1 cellular context compared by ENCODE assay signal in genomic region chr15:82680200-82681102, GRCh38.
TF ChIP-seq lines count a peak whose summit lies in the region.

No MANE protein-coding gene starts in this region.

TF ChIP-seq in HEK293, 187 proteins besides CTCF, POLR2A, EP300 and RAD21 (continued from another document and continues in another):
- no peak for TF ChIP-seq ATF2 (tag by site-specific recombination; IDR thresholded peaks at IDR 0.05; ENCODE audit: low read depth)
- TF ChIP-seq ZNF548 (tag by site-specific recombination; IDR thresholded peaks at IDR 0.05) = no peak
- TF ChIP-seq ZNF558 (tag by site-specific recombination; IDR thresholded peaks at IDR 0.05) = no peak
- TF ChIP-seq ZNF223 (tag by site-specific recombination; IDR thresholded peaks at IDR 0.05) = no peak
- no peak for TF ChIP-seq ZNF211 (tag by site-specific recombination; IDR thresholded peaks at IDR 0.05; ENCODE audit: low read depth)
- no peak for TF ChIP-seq OVOL3 (tag by site-specific recombination; IDR thresholded peaks at IDR 0.05)
- TF ChIP-seq HIC1 (tag by site-specific recombination; IDR thresholded peaks at IDR 0.05) = no peak
- TF ChIP-seq ZNF266 (tag by site-specific recombination; IDR thresholded peaks at IDR 0.05; ENCODE audit: low read depth) = no peak
- TF ChIP-seq ZNF707 (tag by site-specific recombination; IDR thresholded peaks at IDR 0.05) = no peak
- TF ChIP-seq ZNF394 (tag by site-specific recombination; IDR thresholded peaks at IDR 0.05; ENCODE audit: borderline replicate concordance) = no peak
- TF ChIP-seq TRIM28 (IDR thresholded peaks at IDR 0.05; ENCODE audit: borderline replicate concordance, low read length) = no peak
- TF ChIP-seq EGR2 (tag by site-specific recombination; IDR thresholded peaks at IDR 0.05; ENCODE audit: low read depth) = peak; percentile 40; the same call in 1 of the 2 replicates
- 0 out of 2 replicates have a peak, but pooled peaks have one; percentile 45 for TF ChIP-seq ZBTB7A (tag by site-specific recombination; IDR thresholded peaks at IDR 0.05; ENCODE audit: low read depth)
- TF ChIP-seq ZNF610 (tag by site-specific recombination; IDR thresholded peaks at IDR 0.05; ENCODE audit: borderline replicate concordance) = no peak
- TF ChIP-seq ZNF629 (tag by site-specific recombination; IDR thresholded peaks at IDR 0.05) = peak; percentile 49
- TF ChIP-seq ZIC2 (tag by site-specific recombination; IDR thresholded peaks at IDR 0.05) = peak; percentile 38; the same call in 1 of the 2 replicates
- TF ChIP-seq ZNF571 (tag by site-specific recombination; IDR thresholded peaks at IDR 0.05) = no peak
- TF ChIP-seq ZNF768 (tag by site-specific recombination; IDR thresholded peaks at IDR 0.05) = no peak
- TF ChIP-seq ZNF48 (tag by site-specific recombination; IDR thresholded peaks at IDR 0.05) = no peak
- no peak for TF ChIP-seq ZNF830 (tag by site-specific recombination; IDR thresholded peaks at IDR 0.05; ENCODE audit: low read depth)
- no peak for TF ChIP-seq ZFP41 (tag by site-specific recombination; IDR thresholded peaks at IDR 0.05; ENCODE audit: borderline replicate concordance)
- no peak for TF ChIP-seq ZNF596 (tag by site-specific recombination; IDR thresholded peaks at IDR 0.05)
- TF ChIP-seq PRDM10 (tag by site-specific recombination; IDR thresholded peaks at IDR 0.05) = peak; percentile 59
- peak; percentile 46 for TF ChIP-seq ZBTB26 (tag by site-specific recombination; optimal IDR thresholded peaks at IDR 0.05)
- TF ChIP-seq ZNF23 (tag by site-specific recombination; IDR thresholded peaks at IDR 0.05; ENCODE audit: borderline replicate concordance) = no peak
- no peak for TF ChIP-seq GLI2 (tag by site-specific recombination; IDR thresholded peaks at IDR 0.05; ENCODE audit: borderline replicate concordance, low read depth)
- TF ChIP-seq ZBTB17 (tag by site-specific recombination; IDR thresholded peaks at IDR 0.05) = peak; percentile 65
- TF ChIP-seq ZNF140 (tag by site-specific recombination; IDR thresholded peaks at IDR 0.05) = no peak
- no peak for TF ChIP-seq ZNF658 (tag by site-specific recombination; IDR thresholded peaks at IDR 0.05)
- no peak for TF ChIP-seq ZNF362 (tag by site-specific recombination; IDR thresholded peaks at IDR 0.05)
- TF ChIP-seq ZNF792 (tag by site-specific recombination; IDR thresholded peaks at IDR 0.05) = no peak
- TF ChIP-seq SP7 (tag by site-specific recombination; IDR thresholded peaks at IDR 0.05) = 0 out of 2 replicates have a peak, but pooled peaks have one; percentile 29
- no peak for TF ChIP-seq ZNF350 (tag by site-specific recombination; IDR thresholded peaks at IDR 0.05)
- TF ChIP-seq MYNN (tag by site-specific recombination; IDR thresholded peaks at IDR 0.05; ENCODE audit: borderline replicate concordance) = no peak
- TF ChIP-seq ZBTB21 (tag by site-specific recombination; IDR thresholded peaks at IDR 0.05) = no peak
- TF ChIP-seq ZFP69B (tag by site-specific recombination; IDR thresholded peaks at IDR 0.05) = peak; percentile 91
- no peak for TF ChIP-seq ZNF37A (tag by site-specific recombination; IDR thresholded peaks at IDR 0.05)
- no peak for TF ChIP-seq PRDM2 (tag by site-specific recombination; IDR thresholded peaks at IDR 0.05; ENCODE audit: borderline replicate concordance)
- TF ChIP-seq HOXA7 (CRISPR knock-in tag; IDR thresholded peaks at IDR 0.05; ENCODE audit: borderline replicate concordance) = no peak
- peak; percentile 85 for TF ChIP-seq ZNF2 (tag by site-specific recombination; IDR thresholded peaks at IDR 0.05)
- TF ChIP-seq ZNF10 (tag by site-specific recombination; IDR thresholded peaks at IDR 0.05) = peak; percentile 60; the same call in 1 of the 2 replicates
- TF ChIP-seq ZBTB6 (tag by site-specific recombination; IDR thresholded peaks at IDR 0.05) = no peak
- no peak for TF ChIP-seq ZNF280C (tag by site-specific recombination; IDR thresholded peaks at IDR 0.05)
- no peak for TF ChIP-seq SALL2 (tag by site-specific recombination; IDR thresholded peaks at IDR 0.05; ENCODE audit: borderline replicate concordance)
